Comparison of ENCODE assay signal across 16 cellular contexts in the genomic region with DNA sequence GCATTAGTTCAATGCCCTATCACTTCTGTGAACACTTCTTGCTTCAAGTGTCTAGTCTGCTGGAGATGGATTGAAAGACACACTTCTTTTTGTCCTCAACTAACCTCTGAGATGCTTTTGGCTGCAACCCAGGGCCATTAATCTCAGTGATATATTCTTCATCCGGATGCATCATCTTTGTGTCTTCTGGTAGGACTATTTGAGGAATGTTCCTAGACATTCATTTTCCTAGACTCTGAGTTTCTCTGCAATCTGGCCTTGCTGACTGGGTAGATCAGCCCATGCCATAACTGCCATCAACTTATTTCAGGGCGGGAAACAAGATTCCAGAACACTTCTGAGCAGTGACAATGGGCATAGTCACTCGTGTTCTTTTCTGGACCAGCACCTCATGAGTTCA.
"Had no signal": no experiment of that assay in that cellular context is flagged by ENCODE, and none has a peak within 500 bp of the region (broad histone marks: within the 10 kb centered on the region; RNA-seq: fewer than 3 reads in every experiment).

No MANE protein-coding gene starts in this region.

- H3K4me1 ChIP-seq: pancreas had no signal

- H3K27me3 ChIP-seq: ascending aorta, pancreas, sigmoid colon had no signal

- ATAC-seq: activated CD4-positive, CD25-positive, alpha-beta regulatory T cell treated with anti-CD3 and anti-CD28 coated beads, Interleukin-2, amount 50 U/mL, for 24 hours; activated T-helper 17 cell treated with anti-CD3 and anti-CD28 coated beads, Interleukin-2, amount 50 U/mL, for 72 hours; pancreas; stimulated activated effector memory CD8-positive, alpha-beta T cell treated with anti-CD3 and anti-CD28 coated beads, Interleukin-12 subunit alpha, Interleukin-12 subunit beta, amount 100 ng/mL, for 72 hours had no signal

- DNase-seq: activated CD4-positive, alpha-beta T cell treated with anti-CD3 and anti-CD28 coated beads, Interleukin-2, amount 50 U/mL, for 4 hours; activated naive CD4-positive, alpha-beta T cell treated with Interleukin-2 at 50 U/mL for 16 hours; endodermal cell; erythroblast; islet precursor cell; naive B cell; pancreas; sigmoid colon; stimulated activated CD4-positive, alpha-beta T cell treated with anti-CD3 and anti-CD28 coated beads, Interleukin-12 subunit alpha, Interleukin-12 subunit beta, amount 100 ng/mL, for 4 hours; stimulated activated CD4-positive, alpha-beta T cell treated with anti-CD3 and anti-CD28 coated beads, Interleukin-2, amount 100 ng/mL, for 24 hours; T-helper 9 cell had no signal

- H3K9me3 ChIP-seq: ascending aorta, pancreas, sigmoid colon, thoracic aorta had no signal

- H3K36me3 ChIP-seq: ascending aorta, pancreas, sigmoid colon, thoracic aorta had no signal

- H3K27ac ChIP-seq: ascending aorta, pancreas, sigmoid colon, thoracic aorta had no signal

- H3K4me3 ChIP-seq: ascending aorta, pancreas, sigmoid colon, thoracic aorta had no signal
